ENCODE assay signal across 6 cellular contexts in genomic region chr7:151038951-151039849, GRCh38. TPM values are rescaled to one million over a fixed set of nuclear protein-coding genes. Genes with fewer than 3 reads are reported as not detected.
DNase-seq lines count a peak whose midpoint lies in the region; ATAC-seq and TF ChIP-seq lines count a peak whose summit lies in the region.

No MANE protein-coding gene starts in this region.

- DNase-seq in SIG-M5 treated with dmso at 0.1 percent for 504 hours (lab: John Stamatoyannopoulos, UW; ENCODE audit: unreplicated experiment) (peak; percentile 64), SIG-M5 (lab: John Stamatoyannopoulos, UW) (no peak), heart right ventricle (peak; percentile 65 to 70), NCI-H1694 treated with DMSO at 0.1 percent for 48 hours (lab: John Stamatoyannopoulos, UW) (no peak)
- DNase-seq in activated CD4-positive, alpha-beta T cell treated with anti-CD3 and anti-CD28 coated beads, Interleukin-2, amount 50 U/mL, for 48 hours = peak; percentile 85 to 91
- peak; percentile 73 for DNase-seq in stimulated activated CD8-positive, alpha-beta memory T cell treated with anti-CD3 and anti-CD28 coated beads, Interleukin-2, amount 100 ng/mL, for 48 hours (ENCODE audit: low read depth in 2 of 2)

- intact Hi-C loops in heart right ventricle (cut with DNase I) = loop anchor here in 2 of 10 donors (10.0 kb wide), 1 partner anchor 66 kb away; no protein-coding TSS in a partner anchor

- H3K27me3 ChIP-seq in heart right ventricle = no peaks in the 10 kb centered on the region

- peak in 7 of 8 donors; percentile 41 to 88 (median 68) for ATAC-seq in heart right ventricle

- WGBS in heart right ventricle, 2 donors = 43 to 49% methylated on average over 12 of the region's 12 CpGs

- H3K4me3 ChIP-seq in heart right ventricle = no peak overlapping the region

- H3K27ac ChIP-seq in heart right ventricle = peak overlapping the region in 6 of 10 donors; percentile 30 to 61 (median 36)

- peaks cover 0 to 63% (median 12%) of the 10 kb centered on the region in 9 donors for H3K36me3 ChIP-seq in heart right ventricle

- H3K9me3 ChIP-seq in heart right ventricle = no peaks in the 10 kb centered on the region

- H3K4me1 ChIP-seq in heart right ventricle = peaks cover 10 to 33% (median 22%) of the 10 kb centered on the region in 9 donors

- no peak for TF ChIP-seq CTCF in heart right ventricle (IDR thresholded peaks at IDR 0.05)

RNA-seq across cellular contexts. Expression of gene ASIC3, which starts 9.1 kb away (rescaled TPM):
- total RNA-seq in heart right ventricle = 10 to 100 TPM in 1 of 10 donors, 1 to 10 TPM in 9; 3.2 to 12.5 (median 5.6) TPM
- 10 to 100 TPM in 1 of 2 donors, 1 to 10 TPM in 1; 3.7 to 38.8 TPM for polyA plus RNA-seq in heart right ventricle

RNA-seq across cellular contexts. Expression of gene ABCB8, which starts 10.9 kb away (rescaled TPM):
- total RNA-seq in heart right ventricle = 10 to 100 TPM; 20.9 to 32.4 (median 24.6) TPM
- polyA plus RNA-seq in heart right ventricle = 10 to 100 TPM; 16.7 to 42.2 TPM

RNA-seq across cellular contexts. Expression of gene ATG9B, which starts 14.9 kb away (rescaled TPM):
- total RNA-seq in heart right ventricle = under 1 TPM in 3 of 10 donors, not detected in 7; 0.09 to 0.39 (median 0.10) TPM
- polyA plus RNA-seq in heart right ventricle = under 1 TPM; 0.45 to 0.59 TPM

RNA-seq across cellular contexts. Expression of gene CDK5, which starts 18.5 kb away (rescaled TPM):
- total RNA-seq in heart right ventricle = 10 to 100 TPM in 1 of 10 donors, 1 to 10 TPM in 9; 5.2 to 11.3 (median 7.8) TPM
- polyA plus RNA-seq in heart right ventricle = 1 to 10 TPM; 5.0 to 7.7 TPM

RNA-seq across cellular contexts. Expression of gene SLC4A2, which starts 20.2 kb away (rescaled TPM):
- total RNA-seq in heart right ventricle = 10 to 100 TPM; 36.0 to 80.5 (median 47.6) TPM
- polyA plus RNA-seq in heart right ventricle = 100 to 1,000 TPM; 101 to 109 TPM

Comparison
In these comparisons a context has a peak if more than half of its experiments do, and no peak if none do; other contexts are left out.
1. DNase-seq: peak in SIG-M5 treated with dmso at 0.1 percent for 504 hours (single experiment), activated CD4-positive, alpha-beta T cell treated with anti-CD3 and anti-CD28 coated beads, Interleukin-2, amount 50 U/mL, for 48 hours (2 of 2), heart right ventricle (2 of 2) and stimulated activated CD8-positive, alpha-beta memory T cell treated with anti-CD3 and anti-CD28 coated beads, Interleukin-2, amount 100 ng/mL, for 48 hours (2 of 2); none in SIG-M5 (single experiment) and NCI-H1694 treated with DMSO at 0.1 percent for 48 hours (single experiment).